18 cellular contexts compared by ENCODE assay signal in the genomic region with DNA sequence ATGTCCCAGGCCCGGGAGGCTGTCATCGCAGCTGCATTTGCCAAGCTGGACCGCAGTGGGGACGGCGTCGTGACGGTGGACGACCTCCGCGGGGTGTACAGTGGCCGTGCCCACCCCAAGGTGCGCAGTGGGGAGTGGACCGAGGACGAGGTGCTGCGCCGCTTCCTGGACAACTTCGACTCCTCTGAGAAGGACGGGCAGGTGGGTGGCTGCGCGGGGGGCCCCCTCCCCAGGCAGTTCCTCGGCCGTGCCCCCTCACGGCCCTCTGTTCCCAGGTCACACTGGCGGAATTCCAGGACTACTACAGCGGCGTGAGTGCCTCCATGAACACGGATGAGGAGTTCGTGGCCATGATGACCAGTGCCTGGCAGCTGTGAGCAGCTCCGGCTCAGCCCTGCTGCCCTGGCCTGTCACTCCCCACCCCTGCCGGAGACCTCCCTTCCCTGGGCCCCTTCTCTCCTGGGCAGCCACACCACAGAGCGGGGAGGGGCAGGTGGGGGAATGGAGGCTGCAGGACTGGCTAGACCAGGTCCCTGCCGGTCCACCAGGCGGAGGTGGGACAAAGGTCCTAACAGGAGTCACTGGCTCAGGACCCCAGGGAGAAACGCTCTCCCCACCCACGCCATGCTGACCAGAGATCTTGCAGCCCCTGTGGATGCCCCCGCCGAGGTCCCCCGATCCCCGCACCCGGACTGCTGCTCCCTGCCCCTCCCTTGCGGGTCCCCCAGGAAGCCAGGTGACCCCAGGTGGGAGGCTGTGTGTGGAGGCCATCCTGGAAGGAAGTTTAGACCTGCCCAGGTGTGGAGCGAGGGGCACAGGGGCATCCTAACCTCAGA. TPM values are rescaled to one million over a fixed set of nuclear protein-coding genes. Genes with fewer than 3 reads are reported as not detected.
DNase-seq lines count a peak whose midpoint lies in the region; ATAC-seq, FAIRE-seq and TF ChIP-seq lines count a peak whose summit lies in the region.
"Had no signal": no experiment of that assay in that cellular context is flagged by ENCODE, and none has a peak within 500 bp of the region (broad histone marks: within the 10 kb centered on the region; RNA-seq: fewer than 3 reads in every experiment).

No MANE protein-coding gene starts in this region.

- no peak overlapping the region for H2AFZ ChIP-seq in HCT116 (ENCODE audit: low read depth, low read length, poor library complexity, severe bottlenecking)
- H2AFZ ChIP-seq in HepG2 (ENCODE audit: low read length): no peak overlapping the region

- H3K36me3 ChIP-seq in HCT116 (ENCODE audit: control insufficient read depth in 1 of 2, insufficient read depth in 2 of 2, low read length in 2 of 2) (peaks cover 5 to 13% of the 10 kb centered on the region in 2 experiments; a peak in 3 of 4 replicates), esophagus muscularis mucosa (peaks cover 40 to 72% (median 67%) of the 10 kb centered on the region in 4 donors), HepG2 (replicated peaks in 1 of 2; ENCODE audit: control insufficient read depth in 1 of 2, insufficient read depth in 2 of 2, low read length in 2 of 2) (peaks cover 24 to 37% of the 10 kb centered on the region in 2 experiments; a peak in 4 of 5 replicates), stomach (peaks cover 33 to 68% (median 61%) of the 10 kb centered on the region in 4 donors)

- H4K20me1 ChIP-seq in HCT116 (ENCODE audit: insufficient read depth): no peaks in the 10 kb centered on the region
- H4K20me1 ChIP-seq in HepG2 (ENCODE audit: insufficient read depth, low read length): no peaks in the 10 kb centered on the region

- H3K27ac ChIP-seq in HCT116 (ENCODE audit: low read depth, low read length): no peak overlapping the region
- H3K27ac ChIP-seq in esophagus muscularis mucosa (replicated peaks in 1 of 4): peak overlapping the region; percentile 53 to 82 (median 65)
- no peak overlapping the region for H3K27ac ChIP-seq in HepG2 (ENCODE audit: extremely low read length, insufficient read depth, low read length)
- peak overlapping the region; percentile 66 to 84 (median 81) for H3K27ac ChIP-seq in stomach
- no peak overlapping the region for H3K27ac ChIP-seq in foreskin keratinocyte

- 89% methylated on average over 36 of the region's 42 CpGs for WGBS in esophagus muscularis mucosa
- WGBS in HepG2 (ENCODE audit: low lambda C conversion rate): 86% methylated on average over 27 of the region's 42 CpGs
- 35 to 71% (median 42%) methylated on average over 22 to 42 of the region's 42 CpGs for WGBS in stomach, 5 donors

- no peak for TF ChIP-seq CTCF in HCT116 (IDR thresholded peaks at IDR 0.05 in 2 of 3, conservative IDR thresholded peaks at IDR 0.05 in 1 of 3; ENCODE audit: borderline replicate concordance in 1 of 3, insufficient read depth in 1 of 3, low read depth in 2 of 3, low read length in 2 of 3)
- no peak for TF ChIP-seq CTCF in esophagus muscularis mucosa (IDR thresholded peaks at IDR 0.05)
- TF ChIP-seq CTCF in HepG2 (CRISPR knock-in tag; IDR thresholded peaks at IDR 0.05): no peak
- TF ChIP-seq CTCF in stomach (IDR thresholded peaks at IDR 0.05): no peak
- no peak for TF ChIP-seq CTCF in foreskin keratinocyte (conservative IDR thresholded peaks at IDR 0.05)

- DNase-seq in HCT116 (ENCODE audit: low read depth, low spot score): no peak
- no peak for DNase-seq in esophagus muscularis mucosa (ENCODE audit: extremely low spot score)
- no peak for DNase-seq in HepG2 (ENCODE audit: low spot score)
- DNase-seq in stomach: peak; percentile 80
- DNase-seq in HuH-7 (ENCODE audit: low spot score): no peak
- DNase-seq in foreskin keratinocyte: no peak
- DNase-seq: activated CD4-positive, CD25-positive, alpha-beta regulatory T cell treated with anti-CD3 and anti-CD28 coated beads, Interleukin-2, amount 50 U/mL, for 72 hours; activated naive CD4-positive, alpha-beta T cell treated with anti-CD3 and anti-CD28 coated beads, Interleukin-2, amount 10 ng/mL, durations not matched to agents 7 days and 5 days; midbrain; MM.1S; NCI-H2029 treated with DMSO at 0.1 percent for 48 hours; stimulated activated CD4-positive, alpha-beta T cell treated with anti-CD3 and anti-CD28 coated beads, Interleukin-12 subunit alpha, Interleukin-12 subunit beta, amount 100 ng/mL, for 4 hours; testis had no signal

- in situ Hi-C loops in HepG2 (cut with HindIII; ENCODE audit: extremely low pct_ligation_motif_present, low pct_unique_long_range_greater_than_20kb): loop anchor here (5.0 kb wide), 1 partner anchor 37 kb away; no protein-coding TSS in a partner anchor

- H3K79me2 ChIP-seq in HCT116 (ENCODE audit: insufficient read depth, low read length): no peaks in the 10 kb centered on the region
- H3K79me2 ChIP-seq in HepG2 (ENCODE audit: insufficient read depth, low read length): no peaks in the 10 kb centered on the region

- H3K9ac ChIP-seq in HCT116 (ENCODE audit: low read length) (no peak overlapping the region), HepG2 (ENCODE audit: insufficient read depth, low read depth, low read length) (no peak overlapping the region)

- no peaks in the 10 kb centered on the region for H3K4me1 ChIP-seq in HCT116 (ENCODE audit: control insufficient read depth in 1 of 2, insufficient read depth in 2 of 2, low read length in 2 of 2)
- peaks cover 29 to 30% (median 29%) of the 10 kb centered on the region in 4 donors for H3K4me1 ChIP-seq in esophagus muscularis mucosa
- H3K4me1 ChIP-seq in HepG2 (ENCODE audit: insufficient read depth, low read length): peaks cover 55% of the 10 kb centered on the region
- peaks cover 21 to 35% (median 30%) of the 10 kb centered on the region in 4 donors for H3K4me1 ChIP-seq in stomach
- peaks cover 9% of the 10 kb centered on the region for H3K4me1 ChIP-seq in foreskin keratinocyte
- H3K4me1 ChIP-seq: testis had no signal

- no peak for FAIRE-seq in HepG2 (lab: Jason Lieb, UNC)
- FAIRE-seq: GM19239 had no signal

- H3K4me3 ChIP-seq in HCT116 (replicated peaks in 1 of 2; ENCODE audit: low read depth in 1 of 2, low read length in 2 of 2): no peak overlapping the region
- H3K4me3 ChIP-seq in esophagus muscularis mucosa: no peak overlapping the region
- H3K4me3 ChIP-seq in HepG2 (replicated peaks in 1 of 3; ENCODE audit: insufficient read depth in 1 of 3, low read depth in 2 of 3, low read length in 3 of 3): no peak overlapping the region
- H3K4me3 ChIP-seq in stomach: peak overlapping the region; percentile 16 to 37 (median 30)
- H3K4me3 ChIP-seq: testis had no signal

- H3K27me3 ChIP-seq in HCT116 (ENCODE audit: insufficient read depth, low read length): no peaks in the 10 kb centered on the region
- H3K27me3 ChIP-seq in esophagus muscularis mucosa: no peaks in the 10 kb centered on the region
- no peaks in the 10 kb centered on the region for H3K27me3 ChIP-seq in HepG2 (ENCODE audit: control insufficient read depth in 1 of 2, insufficient read depth in 2 of 2, low read length in 2 of 2)
- no peaks in the 10 kb centered on the region for H3K27me3 ChIP-seq in stomach
- H3K27me3 ChIP-seq in foreskin keratinocyte: no peaks in the 10 kb centered on the region
- H3K27me3 ChIP-seq: testis had no signal

- no peak overlapping the region for H3K4me2 ChIP-seq in HCT116 (ENCODE audit: low read length)
- H3K4me2 ChIP-seq in HepG2 (ENCODE audit: low read depth, low read length): no peak overlapping the region

- peak; percentile 23 for ATAC-seq in HCT116
- ATAC-seq in HepG2: peak; percentile 30
- no peak for ATAC-seq in GM18502 (IDR thresholded peaks at IDR 0.05; ENCODE audit: poor library complexity, unreplicated experiment)
- ATAC-seq in foreskin keratinocyte: no peak
- no peak for ATAC-seq in GM19455 (IDR thresholded peaks at IDR 0.05; ENCODE audit: unreplicated experiment)

- RAD21 ChIA-PET in HCT116 (lab: Charles Lee; ENCODE audit: low non-redundant PET in 1 of 2, low total read pairs in 2 of 2, uncharacterized antibody in 2 of 2, unreplicated experiment in 2 of 2): no interaction called here

- BruUV-seq in HCT116 (replicated peaks; lab: Mats Ljungman, UMichigan): no TSS peak
- no TSS peak for BruUV-seq in HepG2 (replicated peaks; lab: Mats Ljungman, UMichigan)

- CTCF ChIA-PET in HCT116 (lab: Charles Lee) (no interaction called here), HepG2 (lab: Yijun Ruan, JAX; ENCODE audit: low intra/inter-chr PET ratio, low total read pairs) (no interaction called here)

- TF ChIP-seq EP300 in esophagus muscularis mucosa (IDR thresholded peaks at IDR 0.05) (no peak), HepG2 (IDR thresholded peaks at IDR 0.05; ENCODE audit: low read depth in 2 of 2, low read length in 2 of 2) (no peak), HepG2 (CRISPR knock-in tag; IDR thresholded peaks at IDR 0.05; ENCODE audit: borderline replicate concordance) (no peak), stomach (IDR thresholded peaks at IDR 0.05) (no peak)

- POLR2A ChIA-PET in HCT116 (lab: Charles Lee): interaction anchor here (0.6 kb wide), 1 partner anchor 75 kb away, joined by 3 read pairs; no protein-coding TSS in a partner anchor
- POLR2A ChIA-PET in HepG2 (lab: Yijun Ruan, JAX): interaction anchor here (1.0 to 2.7 kb wide), 3 partner anchors 11 to 111 kb away, joined by 3 to 13 read pairs (median 3); a partner anchor contains a TSS

- TF ChIP-seq POLR2A in HCT116 (IDR thresholded peaks at IDR 0.05; ENCODE audit: borderline replicate concordance, extremely low read depth, insufficient read depth, insufficient read length) (no peak), esophagus muscularis mucosa (IDR thresholded peaks at IDR 0.05; ENCODE audit: low read depth) (no peak), HepG2 (IDR thresholded peaks at IDR 0.05; ENCODE audit: insufficient read depth in 1 of 2, low read depth in 2 of 2, low read length in 2 of 2) (peak in 1 of 2 experiments; percentile 37; a peak in 1 of 4 replicates), stomach (IDR thresholded peaks at IDR 0.05) (no peak)

- H3K9me2 ChIP-seq in HCT116 (ENCODE audit: insufficient read depth): no peaks in the 10 kb centered on the region

- no peak for TF ChIP-seq RAD21 in HCT116 (IDR thresholded peaks at IDR 0.05; ENCODE audit: low read depth)
- TF ChIP-seq RAD21 in HepG2 (CRISPR knock-in tag; IDR thresholded peaks at IDR 0.05): no peak

- intact Hi-C loops in HCT116 (cut with micrococcal nuclease): no loop called here
- intact Hi-C loops in esophagus muscularis mucosa (cut with DNase I): no loop called here
- intact Hi-C loops in HepG2 (cut with micrococcal nuclease; ENCODE audit: unreplicated experiment): no loop called here
- intact Hi-C loops in stomach (cut with DNase I; ENCODE audit: low total_unique reads): no loop called here

- H3K9me3 ChIP-seq in HCT116 (ENCODE audit: control insufficient read depth in 1 of 2, insufficient read depth in 1 of 2, low read depth in 1 of 2, low read length in 2 of 2): no peaks in the 10 kb centered on the region
- H3K9me3 ChIP-seq in esophagus muscularis mucosa: no peaks in the 10 kb centered on the region
- no peaks in the 10 kb centered on the region for H3K9me3 ChIP-seq in HepG2 (ENCODE audit: low read length)
- H3K9me3 ChIP-seq in stomach: no peaks in the 10 kb centered on the region
- H3K9me3 ChIP-seq: testis had no signal

RNA-seq across cellular contexts. Expression of a gene that starts 1.1 kb away (rescaled TPM):
- total RNA-seq in HCT116 (2021; ENCODE audit: unreplicated experiment) (2.5 TPM), esophagus muscularis mucosa (10 to 100 TPM in 3 of 4 donors, 1 to 10 TPM in 1; 5.5 to 16.1 (median 15.2) TPM), HepG2 (2016; rRNA removed; fragmentation: Illumina TruSeq; extraction: Trizol) (1.7 and 3.1 TPM in 2 replicates), stomach (100 to 1,000 TPM in 1 of 5 donors, 10 to 100 TPM in 4; 27.2 to 143 (median 54.8) TPM), foreskin keratinocyte (1.4 and 2.6 TPM in 2 replicates)
- 1.5 and 1.7 TPM in 2 replicates for polyA plus RNA-seq in HCT116 (2012)
- total RNA-seq in HepG2 (2016; cell fraction: cytosol; rRNA removed; fragmentation: Illumina TruSeq; extraction: Trizol; ENCODE audit: low read depth): 0.40 and 0.53 TPM in 2 replicates
- 1.1 and 3.0 TPM in 2 replicates for total RNA-seq in HepG2 (2016; cell fraction: insoluble cytoplasmic fraction; rRNA removed; fragmentation: Illumina TruSeq; extraction: Trizol)
- 1.2 and 1.4 TPM in 2 replicates for total RNA-seq in HepG2 (2016; cell fraction: membrane; rRNA removed; fragmentation: Illumina TruSeq; extraction: Trizol)
- total RNA-seq in HepG2 (2016; cell fraction: nucleus; rRNA removed; fragmentation: Illumina TruSeq; extraction: Trizol): 2.6 and 2.9 TPM in 2 replicates
- polyA plus RNA-seq in HepG2 (2011; rRNA removed) (3.1 and 4.5 TPM in 2 replicates), stomach (10 to 100 TPM; 34.5 to 50.4 (median 44.0) TPM), foreskin keratinocyte (1.4 and 2.9 TPM in 2 replicates)
- polyA plus RNA-seq in HepG2 (2011; cell fraction: cytosol; rRNA removed): 2.9 and 3.5 TPM in 2 replicates
- polyA plus RNA-seq in HepG2 (2011; cell fraction: nucleus; rRNA removed): 19.5 and 22.9 TPM in 2 replicates
- polyA plus RNA-seq in HepG2 (2012): 1.8 and 1.9 TPM in 2 replicates
- 0.40 and 0.43 TPM in 2 replicates for polyA plus RNA-seq in HepG2 (2016; cell fraction: cytosol; fragmentation: Illumina TruSeq; extraction: Trizol; ENCODE audit: low read depth)
- 1.1 and 1.4 TPM in 2 replicates for polyA plus RNA-seq in HepG2 (2016; cell fraction: insoluble cytoplasmic fraction; fragmentation: Illumina TruSeq; extraction: Trizol; ENCODE audit: low read depth)
- polyA plus RNA-seq in HepG2 (2016; cell fraction: membrane; fragmentation: Illumina TruSeq; extraction: Trizol; ENCODE audit: low read depth): 0.61 and 0.87 TPM in 2 replicates
- polyA plus RNA-seq in HepG2 (2016; cell fraction: nucleus; fragmentation: Illumina TruSeq; extraction: Trizol; ENCODE audit: insufficient read depth, low read depth): 10.1 and 13.8 TPM in 2 replicates
- polyA minus RNA-seq in HepG2 (2011; rRNA and poly(A)+ RNA removed; ENCODE audit: low replicate concordance): 0.28 and 3.1 TPM in 2 replicates
- 0.40 and 1.1 TPM in 2 replicates for polyA minus RNA-seq in HepG2 (2011; cell fraction: cytosol; rRNA and poly(A)+ RNA removed)
- polyA minus RNA-seq in HepG2 (2011; cell fraction: nucleus; rRNA and poly(A)+ RNA removed): 3.0 and 3.1 TPM in 2 replicates

RNA-seq across cellular contexts. Expression of a gene that starts 10.5 kb away (rescaled TPM):
- 2.1 TPM for total RNA-seq in HCT116 (2021; ENCODE audit: unreplicated experiment)
- polyA plus RNA-seq in HCT116 (2012): 0.67 and 1.2 TPM in 2 replicates
- 10 to 100 TPM in 1 of 4 donors, 1 to 10 TPM in 3; 5.0 to 12.5 (median 7.6) TPM for total RNA-seq in esophagus muscularis mucosa
- total RNA-seq in HepG2 (2016; rRNA removed; fragmentation: Illumina TruSeq; extraction: Trizol): 1.2 and 2.4 TPM in 2 replicates
- total RNA-seq in HepG2 (2016; cell fraction: cytosol; rRNA removed; fragmentation: Illumina TruSeq; extraction: Trizol; ENCODE audit: low read depth): 1.2 and 2.0 TPM in 2 replicates
- total RNA-seq in HepG2 (2016; cell fraction: insoluble cytoplasmic fraction; rRNA removed; fragmentation: Illumina TruSeq; extraction: Trizol): 1.1 and 2.6 TPM in 2 replicates
- 1.6 and 2.0 TPM in 2 replicates for total RNA-seq in HepG2 (2016; cell fraction: membrane; rRNA removed; fragmentation: Illumina TruSeq; extraction: Trizol)
- 2.4 and 2.8 TPM in 2 replicates for total RNA-seq in HepG2 (2016; cell fraction: nucleus; rRNA removed; fragmentation: Illumina TruSeq; extraction: Trizol)
- polyA plus RNA-seq in HepG2 (2011; rRNA removed): 2.4 and 3.1 TPM in 2 replicates
- 1.3 and 1.9 TPM in 2 replicates for polyA plus RNA-seq in HepG2 (2011; cell fraction: cytosol; rRNA removed)
- 12.9 and 13.7 TPM in 2 replicates for polyA plus RNA-seq in HepG2 (2011; cell fraction: nucleus; rRNA removed)
- 0.61 and 1.0 TPM in 2 replicates for polyA plus RNA-seq in HepG2 (2012)
- polyA plus RNA-seq in HepG2 (2016; cell fraction: cytosol; fragmentation: Illumina TruSeq; extraction: Trizol; ENCODE audit: low read depth): 0.49 and 0.65 TPM in 2 replicates
- 0.78 and 1.4 TPM in 2 replicates for polyA plus RNA-seq in HepG2 (2016; cell fraction: insoluble cytoplasmic fraction; fragmentation: Illumina TruSeq; extraction: Trizol; ENCODE audit: low read depth)
- 0.82 and 0.91 TPM in 2 replicates for polyA plus RNA-seq in HepG2 (2016; cell fraction: membrane; fragmentation: Illumina TruSeq; extraction: Trizol; ENCODE audit: low read depth)
- polyA plus RNA-seq in HepG2 (2016; cell fraction: nucleus; fragmentation: Illumina TruSeq; extraction: Trizol; ENCODE audit: insufficient read depth, low read depth): 4.8 and 5.0 TPM in 2 replicates
- polyA minus RNA-seq in HepG2 (2011; rRNA and poly(A)+ RNA removed; ENCODE audit: low replicate concordance): 0.33 and 2.8 TPM in 2 replicates
- polyA minus RNA-seq in HepG2 (2011; cell fraction: cytosol; rRNA and poly(A)+ RNA removed): 0.59 and 1.2 TPM in 2 replicates
- polyA minus RNA-seq in HepG2 (2011; cell fraction: nucleus; rRNA and poly(A)+ RNA removed): 3.7 and 4.2 TPM in 2 replicates
- 10 to 100 TPM in 3 of 5 donors, 1 to 10 TPM in 2; 3.6 to 60.8 (median 13.8) TPM for total RNA-seq in stomach
- polyA plus RNA-seq in stomach: 1 to 10 TPM; 4.3 to 5.0 (median 4.7) TPM
- total RNA-seq in foreskin keratinocyte: 1.5 and 2.1 TPM in 2 replicates
- polyA plus RNA-seq in foreskin keratinocyte: 0.89 and 1.2 TPM in 2 replicates

RNA-seq across cellular contexts. Expression of a gene that starts 11.6 kb away (rescaled TPM):
- total RNA-seq in HCT116 (2021; ENCODE audit: unreplicated experiment): 311 TPM
- 395 and 410 TPM in 2 replicates for polyA plus RNA-seq in HCT116 (2012)
- 100 to 1,000 TPM; 292 to 378 (median 314) TPM for total RNA-seq in esophagus muscularis mucosa
- total RNA-seq in HepG2 (2016; rRNA removed; fragmentation: Illumina TruSeq; extraction: Trizol): 378 and 396 TPM in 2 replicates
- 206 and 277 TPM in 2 replicates for total RNA-seq in HepG2 (2016; cell fraction: cytosol; rRNA removed; fragmentation: Illumina TruSeq; extraction: Trizol; ENCODE audit: low read depth)
- total RNA-seq in HepG2 (2016; cell fraction: insoluble cytoplasmic fraction; rRNA removed; fragmentation: Illumina TruSeq; extraction: Trizol): 384 and 456 TPM in 2 replicates
- 192 and 280 TPM in 2 replicates for total RNA-seq in HepG2 (2016; cell fraction: membrane; rRNA removed; fragmentation: Illumina TruSeq; extraction: Trizol)
- 124 and 130 TPM in 2 replicates for total RNA-seq in HepG2 (2016; cell fraction: nucleus; rRNA removed; fragmentation: Illumina TruSeq; extraction: Trizol)
- polyA plus RNA-seq in HepG2 (2011; rRNA removed): 286 and 302 TPM in 2 replicates
- 407 and 879 TPM in 2 replicates for polyA plus RNA-seq in HepG2 (2011; cell fraction: cytosol; rRNA removed)
- 341 and 384 TPM in 2 replicates for polyA plus RNA-seq in HepG2 (2011; cell fraction: nucleus; rRNA removed)
- 182 and 188 TPM in 2 replicates for polyA plus RNA-seq in HepG2 (2012)
- polyA plus RNA-seq in HepG2 (2016; cell fraction: cytosol; fragmentation: Illumina TruSeq; extraction: Trizol; ENCODE audit: low read depth): 245 and 314 TPM in 2 replicates
- 420 and 459 TPM in 2 replicates for polyA plus RNA-seq in HepG2 (2016; cell fraction: insoluble cytoplasmic fraction; fragmentation: Illumina TruSeq; extraction: Trizol; ENCODE audit: low read depth)
- polyA plus RNA-seq in HepG2 (2016; cell fraction: membrane; fragmentation: Illumina TruSeq; extraction: Trizol; ENCODE audit: low read depth): 204 and 246 TPM in 2 replicates
- 232 and 235 TPM in 2 replicates for polyA plus RNA-seq in HepG2 (2016; cell fraction: nucleus; fragmentation: Illumina TruSeq; extraction: Trizol; ENCODE audit: insufficient read depth, low read depth)
- 32.1 and 88.3 TPM in 2 replicates for polyA minus RNA-seq in HepG2 (2011; rRNA and poly(A)+ RNA removed; ENCODE audit: low replicate concordance)
- polyA minus RNA-seq in HepG2 (2011; cell fraction: cytosol; rRNA and poly(A)+ RNA removed): 38.6 and 41.0 TPM in 2 replicates
- polyA minus RNA-seq in HepG2 (2011; cell fraction: nucleus; rRNA and poly(A)+ RNA removed): 16.5 and 21.2 TPM in 2 replicates
- 100 to 1,000 TPM in 4 of 5 donors, 10 to 100 TPM in 1; 22.2 to 474 (median 130) TPM for total RNA-seq in stomach
- 100 to 1,000 TPM; 490 to 524 (median 492) TPM for polyA plus RNA-seq in stomach
- 283 and 287 TPM in 2 replicates for total RNA-seq in foreskin keratinocyte
- polyA plus RNA-seq in foreskin keratinocyte: 511 and 568 TPM in 2 replicates

RNA-seq across cellular contexts. Expression of a gene that starts 44.8 kb away (rescaled TPM):
- 0.84 TPM for total RNA-seq in HCT116 (2021; ENCODE audit: unreplicated experiment)
- polyA plus RNA-seq in HCT116 (2012): not detected in 2 replicates
- not detected for total RNA-seq in esophagus muscularis mucosa
- not detected in 2 replicates for total RNA-seq in HepG2 (2016; rRNA removed; fragmentation: Illumina TruSeq; extraction: Trizol)
- total RNA-seq in HepG2 (2016; cell fraction: cytosol; rRNA removed; fragmentation: Illumina TruSeq; extraction: Trizol; ENCODE audit: low read depth): not detected in 2 replicates
- not detected in 2 replicates for total RNA-seq in HepG2 (2016; cell fraction: insoluble cytoplasmic fraction; rRNA removed; fragmentation: Illumina TruSeq; extraction: Trizol)
- total RNA-seq in HepG2 (2016; cell fraction: membrane; rRNA removed; fragmentation: Illumina TruSeq; extraction: Trizol): not detected in 2 replicates
- total RNA-seq in HepG2 (2016; cell fraction: nucleus; rRNA removed; fragmentation: Illumina TruSeq; extraction: Trizol): not detected in 2 replicates
- polyA plus RNA-seq in HepG2 (2011; rRNA removed): 0.03 and 0.10 TPM in 2 replicates
- 0.03 and 0.05 TPM in 2 replicates for polyA plus RNA-seq in HepG2 (2011; cell fraction: cytosol; rRNA removed)
- polyA plus RNA-seq in HepG2 (2011; cell fraction: nucleus; rRNA removed): 0.45 and 0.69 TPM in 2 replicates
- polyA plus RNA-seq in HepG2 (2012): 0.35 TPM in 1 of 2 replicates, not detected in the other
- polyA plus RNA-seq in HepG2 (2016; cell fraction: cytosol; fragmentation: Illumina TruSeq; extraction: Trizol; ENCODE audit: low read depth): not detected in 2 replicates
- not detected in 2 replicates for polyA plus RNA-seq in HepG2 (2016; cell fraction: insoluble cytoplasmic fraction; fragmentation: Illumina TruSeq; extraction: Trizol; ENCODE audit: low read depth)
- polyA plus RNA-seq in HepG2 (2016; cell fraction: membrane; fragmentation: Illumina TruSeq; extraction: Trizol; ENCODE audit: low read depth): not detected in 2 replicates
- 0.32 TPM in 1 of 2 replicates, not detected in the other for polyA plus RNA-seq in HepG2 (2016; cell fraction: nucleus; fragmentation: Illumina TruSeq; extraction: Trizol; ENCODE audit: insufficient read depth, low read depth)
- 0.08 and 0.14 TPM in 2 replicates for polyA minus RNA-seq in HepG2 (2011; rRNA and poly(A)+ RNA removed; ENCODE audit: low replicate concordance)
- polyA minus RNA-seq in HepG2 (2011; cell fraction: cytosol; rRNA and poly(A)+ RNA removed): not detected in 2 replicates
- polyA minus RNA-seq in HepG2 (2011; cell fraction: nucleus; rRNA and poly(A)+ RNA removed): 1.1 and 1.4 TPM in 2 replicates
- under 1 TPM in 1 of 5 donors, not detected in 4; 0.37 TPM for total RNA-seq in stomach
- not detected for polyA plus RNA-seq in stomach
- not detected in 2 replicates for total RNA-seq in foreskin keratinocyte
- not detected in 2 replicates for polyA plus RNA-seq in foreskin keratinocyte
- total RNA-seq: omental fat pad; T-helper 1 cell treated with Interleukin-12 subunit alpha and Interleukin-12 subunit beta and Interleukin-4 antibody, amounts not matched to agents 30 ng/mL and 1 ng/mL, for 36 hours had no signal

Comparison
In these comparisons a context has a peak if more than half of its experiments do, and no peak if none do; other contexts are left out.
1. ATAC-seq: peak in HCT116 (single experiment) and HepG2 (single experiment); none in GM18502 (single experiment), foreskin keratinocyte (single experiment) and GM19455 (single experiment).
2. H3K27ac ChIP-seq: peak in esophagus muscularis mucosa (4 of 4) and stomach (5 of 5); none in HCT116 (single experiment), HepG2 (single experiment) and foreskin keratinocyte (single experiment).
3. H3K4me3 ChIP-seq: peak in stomach (4 of 4); none in HCT116 (0 of 2), esophagus muscularis mucosa (0 of 4) and HepG2 (0 of 3).